In genomic region chr4:119070301-119070700, GRCh38 we compare ENCODE assay signal across 11 cellular contexts.
"Had no signal": no experiment of that assay in that cellular context is flagged by ENCODE, and none has a peak within 500 bp of the region (broad histone marks: within the 10 kb centered on the region; RNA-seq: fewer than 3 reads in every experiment).

No MANE protein-coding gene starts in this region.

- DNase-seq: activated CD4-positive, CD25-positive, alpha-beta regulatory T cell treated with anti-CD3 and anti-CD28 coated beads, Interleukin-2, amount 50 U/mL, for 72 hours; activated naive CD4-positive, alpha-beta T cell; activated T-cell treated with anti-CD3 and anti-CD28 coated beads for 4 hours; aorta; erythroblast; mucosa of descending colon; naive thymus-derived CD4-positive, alpha-beta T cell; pancreas; thyroid gland had no signal

- H3K36me3 Mint-ChIP-seq: stimulated activated effector memory CD8-positive, alpha-beta T cell treated with anti-CD3 and anti-CD28 coated beads, Interleukin-12 subunit alpha, Interleukin-12 subunit beta, amount 100 ng/mL, for 72 hours had no signal

- H3K27me3 ChIP-seq: pancreas, thyroid gland had no signal

- H3K4me3 ChIP-seq: mucosa of descending colon, pancreas, thyroid gland had no signal

- H3K9me3 ChIP-seq: mucosa of descending colon, pancreas, thyroid gland had no signal

- H3K4me3 Mint-ChIP-seq: naive thymus-derived CD4-positive, alpha-beta T cell; stimulated activated effector memory CD8-positive, alpha-beta T cell treated with anti-CD3 and anti-CD28 coated beads, Interleukin-12 subunit alpha, Interleukin-12 subunit beta, amount 100 ng/mL, for 72 hours had no signal

- H3K36me3 ChIP-seq: pancreas, thyroid gland had no signal

- ATAC-seq: left lobe of liver; mucosa of descending colon; naive thymus-derived CD4-positive, alpha-beta T cell; pancreas; stimulated activated effector memory CD8-positive, alpha-beta T cell treated with anti-CD3 and anti-CD28 coated beads, Interleukin-12 subunit alpha, Interleukin-12 subunit beta, amount 100 ng/mL, for 72 hours had no signal

- H3K27ac ChIP-seq: pancreas, thyroid gland had no signal

- H3K27ac Mint-ChIP-seq: naive thymus-derived CD4-positive, alpha-beta T cell; stimulated activated effector memory CD8-positive, alpha-beta T cell treated with anti-CD3 and anti-CD28 coated beads, Interleukin-12 subunit alpha, Interleukin-12 subunit beta, amount 100 ng/mL, for 72 hours had no signal

- H3K4me1 Mint-ChIP-seq: stimulated activated effector memory CD8-positive, alpha-beta T cell treated with anti-CD3 and anti-CD28 coated beads, Interleukin-12 subunit alpha, Interleukin-12 subunit beta, amount 100 ng/mL, for 72 hours had no signal
